ENCODE assay signal across 13 cellular contexts in genomic region chr5:15993934-15994333, GRCh38.
DNase-seq lines count a peak whose midpoint lies in the region; ATAC-seq and TF ChIP-seq lines count a peak whose summit lies in the region.
"Had no signal": no experiment of that assay in that cellular context is flagged by ENCODE, and none has a peak within 500 bp of the region (broad histone marks: within the 10 kb centered on the region; RNA-seq: fewer than 3 reads in every experiment).

No MANE protein-coding gene starts in this region.

- peaks cover 12% of the 10 kb centered on the region for H3K4me1 ChIP-seq in osteoblast (ENCODE audit: insufficient read depth, low read length)
- H3K4me1 ChIP-seq: suprapubic skin had no signal

- peaks cover 3% of the 10 kb centered on the region for H3K9me3 ChIP-seq in osteoblast (ENCODE audit: low read depth, low read length)

- H3K27me3 ChIP-seq in osteoblast (ENCODE audit: insufficient read depth, low read length), result peaks cover 4% of the 10 kb centered on the region
- H3K27me3 ChIP-seq: suprapubic skin had no signal

- H3K27ac ChIP-seq in osteoblast (ENCODE audit: low read depth, low read length), result no peak overlapping the region
- H3K27ac ChIP-seq: suprapubic skin had no signal

- H4K20me1 ChIP-seq in osteoblast (ENCODE audit: insufficient read depth, low read length), result no peaks in the 10 kb centered on the region

- H3K4me2 ChIP-seq in osteoblast (ENCODE audit: insufficient read depth, low read length), result no peak overlapping the region

- TF ChIP-seq CTCF in epithelial cell of proximal tubule (conservative IDR thresholded peaks at IDR 0.05; ENCODE audit: low read depth, low read length) (peak; percentile 47), osteoblast (IDR thresholded peaks at IDR 0.05; ENCODE audit: extremely low read depth, low read depth, low read length) (peak; percentile 36)

- H3K36me3 ChIP-seq in osteoblast (ENCODE audit: insufficient read depth, low read length), result no peaks in the 10 kb centered on the region
- H3K36me3 ChIP-seq: suprapubic skin had no signal

- H3K79me2 ChIP-seq in osteoblast (ENCODE audit: insufficient read depth, low read length), result no peaks in the 10 kb centered on the region

- no peak overlapping the region for H2AFZ ChIP-seq in osteoblast (ENCODE audit: low read length)

- H3K4me3 ChIP-seq in epithelial cell of proximal tubule (ENCODE audit: low read depth, low read length) (no peak overlapping the region), osteoblast (ENCODE audit: insufficient read depth, low read length) (no peak overlapping the region)
- H3K4me3 ChIP-seq: suprapubic skin had no signal

- ATAC-seq in GM21619 (IDR thresholded peaks at IDR 0.05; ENCODE audit: unreplicated experiment), result no peak
- ATAC-seq in HG03442 (IDR thresholded peaks at IDR 0.05; ENCODE audit: unreplicated experiment), result no peak

- DNase-seq in DMS 273 (lab: John Stamatoyannopoulos, UW; ENCODE audit: unreplicated experiment), result peak; percentile 42
- no peak for DNase-seq in DMS 273 treated with DMSO at 0.1 percent for 48 hours (lab: John Stamatoyannopoulos, UW)
- DNase-seq in SK-N-DZ (ENCODE audit: low spot score), result peak; percentile 14
- DNase-seq in epithelial cell of proximal tubule (ENCODE audit: low read depth), result no peak
- no peak for DNase-seq in osteoblast (ENCODE audit: insufficient read length, low spot score, missing footprints)
- no peak for DNase-seq in NCI-H1417 (lab: John Stamatoyannopoulos, UW)
- DNase-seq: 8988T; activated CD4-positive, CD25-positive, alpha-beta regulatory T cell treated with anti-CD3 and anti-CD28 coated beads, Interleukin-2, amount 50 U/mL, for 72 hours; NCI-H2171; occipital lobe had no signal

Comparison
In these comparisons a context has a peak if more than half of its experiments do, and no peak if none do; other contexts are left out.
1. DNase-seq: peak in DMS 273 (single experiment) and SK-N-DZ (single experiment); none in DMS 273 treated with DMSO at 0.1 percent for 48 hours (single experiment), epithelial cell of proximal tubule (single experiment), osteoblast (single experiment) and NCI-H1417 (0 of 3).